9 cellular contexts compared by ENCODE assay signal in genomic region chr1:56212143-56212542, GRCh38.
"Had no signal": no experiment of that assay in that cellular context is flagged by ENCODE, and none has a peak within 500 bp of the region (broad histone marks: within the 10 kb centered on the region; RNA-seq: fewer than 3 reads in every experiment).

No MANE protein-coding gene starts in this region.

- H3K27ac Mint-ChIP-seq: IgD-negative memory B cell had no signal

- H3K4me2 ChIP-seq: KMS-11 had no signal

- H3K27me3 Mint-ChIP-seq: IgD-negative memory B cell had no signal

- H3K4me3 Mint-ChIP-seq: IgD-negative memory B cell had no signal

- H3K9me3 Mint-ChIP-seq: IgD-negative memory B cell had no signal

- H3K9ac ChIP-seq: KMS-11 had no signal

- H3K36me3 Mint-ChIP-seq: IgD-negative memory B cell had no signal

- H3K4me3 ChIP-seq: K562 had no signal

- H3K27ac ChIP-seq: HL-60, KMS-11 had no signal

- DNase-seq: IMR-90, KBM-7, KG1 had no signal

- H3K4me1 Mint-ChIP-seq: IgD-negative memory B cell had no signal

- FAIRE-seq: HepG2, HTR-8/SVneo, K562 had no signal

- ATAC-seq: HepG2, K562 had no signal
